In genomic region chr9:36328798-36329411, GRCh38 we compare ENCODE assay signal across 9 cellular contexts.
DNase-seq lines count a peak whose midpoint lies in the region; ATAC-seq and TF ChIP-seq lines count a peak whose summit lies in the region.
"Had no signal": no experiment of that assay in that cellular context is flagged by ENCODE, and none has a peak within 500 bp of the region (broad histone marks: within the 10 kb centered on the region; RNA-seq: fewer than 3 reads in every experiment).

No MANE protein-coding gene starts in this region.

- no peak for TF ChIP-seq POLR2A in heart left ventricle (IDR thresholded peaks at IDR 0.05)

- H3K4me1 ChIP-seq in heart left ventricle, result peaks cover 0 to 5% (median 1%) of the 10 kb centered on the region in 12 donors

- H3K27ac Mint-ChIP-seq in HFFc6, result no peak overlapping the region
- H3K27ac Mint-ChIP-seq: activated naive CD8-positive, alpha-beta T cell had no signal

- peak; percentile 63 for DNase-seq in DMS153 treated with DMSO at 0.1 percent for 48 hours (lab: John Stamatoyannopoulos, UW; ENCODE audit: unreplicated experiment)
- peak; percentile 74 for DNase-seq in HFFc6
- peak; percentile 78 for DNase-seq in NCI-H82 (lab: John Stamatoyannopoulos, UW)
- DNase-seq in activated naive CD4-positive, alpha-beta T cell treated with anti-CD3 and anti-CD28 coated beads, Interleukin-2, amount 50 U/mL, for 16 hours, result peak; percentile 21
- DNase-seq in heart left ventricle, result peak in 2 of 5 donors; percentile 35 to 39
- peak; percentile 34 for DNase-seq in retina

- peaks cover 0 to 10% (median 2%) of the 10 kb centered on the region in 9 donors for H3K36me3 ChIP-seq in heart left ventricle

- peak overlapping the region; percentile 61 for H3K4me3 Mint-ChIP-seq in HFFc6
- H3K4me3 Mint-ChIP-seq: activated naive CD8-positive, alpha-beta T cell had no signal

- ATAC-seq in heart left ventricle (peak in 2 of 4 donors; percentile 58 to 60), GM18868 (IDR thresholded peaks at IDR 0.05; ENCODE audit: unreplicated experiment) (no peak), HG03159 (IDR thresholded peaks at IDR 0.05; ENCODE audit: unreplicated experiment) (no peak)

- H3K27me3 Mint-ChIP-seq in HFFc6 (ENCODE audit: insufficient read depth), result peaks cover 4% of the 10 kb centered on the region
- H3K27me3 Mint-ChIP-seq: activated naive CD8-positive, alpha-beta T cell had no signal

- peaks cover 34% of the 10 kb centered on the region for H3K4me1 Mint-ChIP-seq in HFFc6 (ENCODE audit: low read depth)

- H3K9me3 Mint-ChIP-seq in HFFc6, result no peaks in the 10 kb centered on the region

- no peaks in the 10 kb centered on the region for H3K27me3 ChIP-seq in heart left ventricle

- no peaks in the 10 kb centered on the region for H3K9me3 ChIP-seq in heart left ventricle

- H3K4me3 ChIP-seq in heart left ventricle, result no peak overlapping the region

- H3K36me3 Mint-ChIP-seq in HFFc6 (ENCODE audit: low read depth), result no peaks in the 10 kb centered on the region
- H3K36me3 Mint-ChIP-seq: activated naive CD8-positive, alpha-beta T cell had no signal

- TF ChIP-seq CTCF in HFFc6 (IDR thresholded peaks at IDR 0.05) (peak; percentile 96), heart left ventricle (IDR thresholded peaks at IDR 0.05) (peak; percentile 67 to 86 (median 78))

- WGBS in heart left ventricle, 4 donors, result 33 to 43% (median 35%) methylated on average over 9 of the region's 9 CpGs

- intact Hi-C loops in heart left ventricle (cut with DNase I), result loop anchor here (2.0 to 10.0 kb wide), 15 partner anchors 72 to 374 kb away; partner anchors contain the start of genes CLTA (in 6 of the 10), GNE (in 5 of the 10) and OR2S2 (in 1 of the 10)

- H3K27ac ChIP-seq in heart left ventricle, result no peak overlapping the region
